ENCODE assay signal across 1 cellular context in the genomic region with DNA sequence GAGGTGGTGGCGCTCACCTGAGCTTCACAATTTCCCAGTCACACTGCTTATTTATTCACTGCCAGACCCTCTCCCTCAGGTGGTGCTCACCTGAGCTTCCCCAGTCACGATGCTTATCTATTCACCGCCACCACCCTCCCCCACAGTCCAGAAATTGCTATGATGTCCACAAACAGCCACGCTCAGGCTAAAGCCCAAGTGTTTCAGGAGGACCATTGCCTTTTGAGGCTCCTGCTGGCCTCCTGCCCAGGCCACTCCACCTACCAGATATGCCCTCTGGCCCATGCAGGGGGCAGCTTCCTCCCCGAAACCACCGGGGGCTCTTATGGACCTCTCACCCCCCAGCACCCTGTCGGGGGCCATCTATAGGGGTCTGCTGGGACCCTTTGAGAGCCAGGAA.
TF ChIP-seq lines count a peak whose summit lies in the region.

No MANE protein-coding gene starts in this region.

TF ChIP-seq in A549, 52 proteins besides CTCF, POLR2A, EP300 and RAD21 (continued from another document):
- TF ChIP-seq RCOR1 (IDR thresholded peaks at IDR 0.05; ENCODE audit: low read depth, low read length) (no peak), NR3C1 (IDR thresholded peaks at IDR 0.05) (no peak)
